ENCODE assay signal across 8 cellular contexts in genomic region chr4:1713003-1713397, GRCh38. TPM values are rescaled to one million over a fixed set of nuclear protein-coding genes. Genes with fewer than 3 reads are reported as not detected.
DNase-seq lines count a peak whose midpoint lies in the region; ATAC-seq and TF ChIP-seq lines count a peak whose summit lies in the region.

No MANE protein-coding gene starts in this region.

- no peaks in the 10 kb centered on the region for H3K27me3 Mint-ChIP-seq in osteocyte (ENCODE audit: unreplicated experiment)

- no peaks in the 10 kb centered on the region for H3K27me3 ChIP-seq in BLaER1 treated with 17β-estradiol and CSF1 and Interleukin-3, amounts not matched to agents 10 nM and 100 nM
- no peaks in the 10 kb centered on the region for H3K27me3 ChIP-seq in PC-3 (ENCODE audit: low read length)

- peaks cover 76 to 83% (median 80%) of the 10 kb centered on the region in 10 experiments for H3K4me1 ChIP-seq in BLaER1 treated with 17β-estradiol and CSF1 and Interleukin-3, amounts not matched to agents 10 nM and 100 nM
- H3K4me1 ChIP-seq in PC-3 (ENCODE audit: insufficient read depth, low read length) = peaks cover 28% of the 10 kb centered on the region

- peak overlapping the region; percentile 72 to 99 (median 94) for H3K4me3 ChIP-seq in BLaER1 treated with 17β-estradiol and CSF1 and Interleukin-3, amounts not matched to agents 10 nM and 100 nM
- peak overlapping the region; percentile 96 for H3K4me3 ChIP-seq in PC-3 (ENCODE audit: low read length)

- no peaks in the 10 kb centered on the region for H3K9me3 ChIP-seq in BLaER1 treated with 17β-estradiol and CSF1 and Interleukin-3, amounts not matched to agents 10 nM and 100 nM (replicated peaks in 1 of 11)
- H3K9me3 ChIP-seq in PC-3 (ENCODE audit: low read length) = no peaks in the 10 kb centered on the region

- H3K27ac ChIP-seq in BLaER1 treated with 17β-estradiol and CSF1 and Interleukin-3, amounts not matched to agents 10 nM and 100 nM = peak overlapping the region; percentile 98 to 100 (median 100); a peak in 21 of 22 replicates
- peak overlapping the region; percentile 95 for H3K27ac ChIP-seq in PC-3 (ENCODE audit: low read length)
- H3K27ac ChIP-seq in epithelial cell of prostate = peak overlapping the region; percentile 94

- peaks cover 56 to 91% (median 73%) of the 10 kb centered on the region in 11 experiments for H4K20me1 ChIP-seq in BLaER1 treated with 17β-estradiol and CSF1 and Interleukin-3, amounts not matched to agents 10 nM and 100 nM
- peaks cover 26% of the 10 kb centered on the region; the same call in 1 of the 2 replicates for H4K20me1 ChIP-seq in PC-3 (ENCODE audit: low read length)

- peaks cover 25 to 52% (median 45%) of the 10 kb centered on the region in 11 experiments; a peak in 20 of 22 replicates for H3K36me3 ChIP-seq in BLaER1 treated with 17β-estradiol and CSF1 and Interleukin-3, amounts not matched to agents 10 nM and 100 nM
- peaks cover 7% of the 10 kb centered on the region; the same call in 1 of the 2 replicates for H3K36me3 ChIP-seq in PC-3 (ENCODE audit: low read depth, low read length)

- TF ChIP-seq CTCF in PC-3 (conservative IDR thresholded peaks at IDR 0.05; ENCODE audit: low read depth, low read length) = no peak
- no peak for TF ChIP-seq CTCF in osteocyte (IDR thresholded peaks at IDR 0.05)

- peak overlapping the region; percentile 84 for H3K4me3 Mint-ChIP-seq in osteocyte (ENCODE audit: unreplicated experiment)

- TSS peak; percentile 65 for BruUV-seq in PC-3 (replicated peaks; lab: Mats Ljungman, UMichigan)

- H3K4me2 ChIP-seq in BLaER1 treated with 17β-estradiol and CSF1 and Interleukin-3, amounts not matched to agents 10 nM and 100 nM = peak overlapping the region; percentile 95 to 100 (median 99)
- H3K4me2 ChIP-seq in PC-3 (ENCODE audit: low read length) = peak overlapping the region; percentile 86

- peaks cover 89% of the 10 kb centered on the region for H3K79me2 ChIP-seq in PC-3 (ENCODE audit: low read length)

- peak overlapping the region; percentile 60 for H2AFZ ChIP-seq in PC-3 (ENCODE audit: low read length)

- CTCF ChIA-PET in PC-3 (lab: Charles Lee) = no interaction called here

- intact Hi-C loops in PC-3 (cut with micrococcal nuclease) = no loop called here

- H3K4me1 Mint-ChIP-seq in osteocyte (ENCODE audit: unreplicated experiment) = peaks cover 34% of the 10 kb centered on the region

- H3F3A ChIP-seq in PC-3 (ENCODE audit: low read length, unreplicated experiment) = no peaks in the 10 kb centered on the region

- no peaks in the 10 kb centered on the region for H3K9me2 ChIP-seq in PC-3 (replicated peaks; ENCODE audit: low read length)

- peak overlapping the region; percentile 96 to 100 (median 99) for H3K9ac ChIP-seq in BLaER1 treated with 17β-estradiol and CSF1 and Interleukin-3, amounts not matched to agents 10 nM and 100 nM
- H3K9ac ChIP-seq in PC-3 (ENCODE audit: low read length) = peak overlapping the region; percentile 99

- POLR2A ChIA-PET in PC-3 (lab: Charles Lee; ENCODE audit: unreplicated experiment) = no interaction called here

- DNase-seq in PC-3 (no peak), epithelial cell of prostate (ENCODE audit: low read depth, low spot score) (no peak), osteocyte (ENCODE audit: extremely low spot score, unreplicated experiment) (no peak), cerebellar nuclear complex (lab: John Stamatoyannopoulos, UW) (no peak), Kasumi-1 (lab: John Stamatoyannopoulos, UW) (no peak)
- no peak for DNase-seq in activated effector memory CD4-positive, alpha-beta T cell treated with anti-CD3 and anti-CD28 coated beads, Interleukin-2, amount 50 U/mL, for 16 hours

- ATAC-seq in GM21723 (IDR thresholded peaks at IDR 0.05; ENCODE audit: unreplicated experiment) (peak; percentile 15), PC-3 (peak; percentile 20)

- H3K27ac Mint-ChIP-seq in osteocyte (ENCODE audit: unreplicated experiment) = peak overlapping the region; percentile 93

- H3K36me3 Mint-ChIP-seq in osteocyte (ENCODE audit: unreplicated experiment) = peaks cover 11% of the 10 kb centered on the region

- no peaks in the 10 kb centered on the region for H3K9me3 Mint-ChIP-seq in osteocyte (ENCODE audit: unreplicated experiment)

RNA-seq across cellular contexts. Expression of gene SLBP, which starts 0.9 kb away (rescaled TPM):
- total RNA-seq in PC-3 (2014; rRNA removed) (98.3 and 109 TPM in 2 replicates), osteocyte (49.1 and 50.4 TPM in 2 replicates)

RNA-seq across cellular contexts. Expression of gene TMEM129, which starts 8.1 kb away (rescaled TPM):
- total RNA-seq in PC-3 (2014; rRNA removed) (28.6 and 47.7 TPM in 2 replicates), osteocyte (48.8 and 53.6 TPM in 2 replicates)

RNA-seq across cellular contexts. Expression of gene TACC3, which starts 8.3 kb away (rescaled TPM):
- total RNA-seq in PC-3 (2014; rRNA removed) = 32.0 and 74.5 TPM in 2 replicates
- 22.3 and 23.6 TPM in 2 replicates for total RNA-seq in osteocyte

RNA-seq across cellular contexts. Expression of gene FAM53A, which starts 28.9 kb away (rescaled TPM):
- total RNA-seq in PC-3 (2014; rRNA removed) = 3.1 and 4.8 TPM in 2 replicates
- 6.2 and 9.5 TPM in 2 replicates for total RNA-seq in osteocyte
